8 cellular contexts compared by ENCODE assay signal in the genomic region with DNA sequence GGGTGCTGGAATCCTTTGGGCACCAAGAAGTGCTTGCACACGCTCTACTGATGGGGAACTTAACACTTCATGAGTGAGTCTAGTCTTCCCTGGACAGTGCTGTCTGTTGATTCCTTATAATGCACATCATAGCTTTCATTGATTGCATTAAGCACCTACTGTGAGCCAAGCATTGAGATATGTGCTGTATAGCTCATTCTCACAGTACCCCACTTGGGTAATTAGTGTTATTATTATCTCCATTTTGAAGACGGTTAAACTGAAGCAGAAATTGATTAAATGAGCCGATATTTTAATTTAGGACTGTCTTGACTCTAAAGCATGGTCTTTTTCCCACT. TPM values are rescaled to one million over a fixed set of nuclear protein-coding genes. Genes with fewer than 3 reads are reported as not detected.
A peak's percentile ranks its signal among the peaks of the same experiment; 100 is the strongest.
DNase-seq lines count a peak whose midpoint lies in the region; ATAC-seq and TF ChIP-seq lines count a peak whose summit lies in the region.

No MANE protein-coding gene starts in this region.

- H3K27me3 ChIP-seq in AG04450 (ENCODE audit: control insufficient read depth, insufficient read depth, low read length): no peaks in the 10 kb centered on the region

- peak overlapping the region; percentile 22 for H3K27ac ChIP-seq in AG04450 (ENCODE audit: low read depth, low read length)

- ATAC-seq in naive thymus-derived CD8-positive, alpha-beta T cell: no peak
- ATAC-seq in GM18502 (IDR thresholded peaks at IDR 0.05; ENCODE audit: poor library complexity, unreplicated experiment) (no peak), HG02884 (IDR thresholded peaks at IDR 0.05; ENCODE audit: unreplicated experiment) (no peak)

- H3K4me3 ChIP-seq in AG04450 (ENCODE audit: low read depth, low read length) (peak overlapping the region; percentile 54), choroid plexus epithelial cell (ENCODE audit: low read depth, low read length) (peak overlapping the region; percentile 95)
- peak overlapping the region; percentile 70 for H3K4me3 ChIP-seq in Jurkat, Clone E6-1 (ENCODE audit: low read length)

- DNase-seq in AG04450 (ENCODE audit: low read depth, low spot score) (no peak), choroid plexus epithelial cell (ENCODE audit: low read depth) (no peak), SKM-1 (lab: John Stamatoyannopoulos, UW; ENCODE audit: unreplicated experiment) (no peak), NCI-H1436 (lab: John Stamatoyannopoulos, UW) (no peak)
- DNase-seq in Jurkat, Clone E6-1 (ENCODE audit: low read depth, low spot score): no peak
- no peak for DNase-seq in naive thymus-derived CD8-positive, alpha-beta T cell

- H3K4me1 Mint-ChIP-seq in naive thymus-derived CD8-positive, alpha-beta T cell: peaks cover 19 to 33% (median 30%) of the 10 kb centered on the region in 4 donors

- no peaks in the 10 kb centered on the region; the same call in 1 of the 2 replicates for H3K9me3 ChIP-seq in AG04450 (ENCODE audit: control insufficient read depth, insufficient read depth, low read length)

- H3K4me3 Mint-ChIP-seq in naive thymus-derived CD8-positive, alpha-beta T cell: peak overlapping the region; percentile 87 to 95 (median 92)

- CTCF ChIA-PET in AG04450 (lab: Charles Lee): interaction anchor here (0.6 to 1.5 kb wide), 2 partner anchors 57 to 128 kb away, joined by 3 to 4 read pairs; partner anchors contain the start of genes HTD2 and RPP14

- H3K36me3 Mint-ChIP-seq in naive thymus-derived CD8-positive, alpha-beta T cell: peaks cover 0 to 27% (median 8%) of the 10 kb centered on the region in 3 donors

- H3K27me3 Mint-ChIP-seq in naive thymus-derived CD8-positive, alpha-beta T cell: no peaks in the 10 kb centered on the region

- peak overlapping the region; percentile 66 to 98 (median 94) for H3K27ac Mint-ChIP-seq in naive thymus-derived CD8-positive, alpha-beta T cell

- no peaks in the 10 kb centered on the region for H3K9me3 Mint-ChIP-seq in naive thymus-derived CD8-positive, alpha-beta T cell

- TF ChIP-seq CTCF in AG04450 (IDR thresholded peaks at IDR 0.05; ENCODE audit: low read depth, low read length): no peak
- no peak for TF ChIP-seq CTCF in choroid plexus epithelial cell (conservative IDR thresholded peaks at IDR 0.05; ENCODE audit: low read depth, low read length)

- POLR2A ChIA-PET in AG04450 (lab: Yijun Ruan, JAX): no interaction called here
- POLR2A ChIA-PET in naive thymus-derived CD8-positive, alpha-beta T cell (lab: Charles Lee): interaction anchor here (0.6 to 3.1 kb wide), 5 partner anchors 10 to 1675 kb away, joined by 3 to 16 read pairs (median 9); partner anchors contain the start of genes HTD2, KCTD6 and RPP14

RNA-seq across cellular contexts. Expression of gene PDHB, which starts 0.5 kb away (rescaled TPM):
- 85.9 and 109 TPM in 2 replicates for polyA plus RNA-seq in AG04450 (2011; rRNA removed)
- polyA minus RNA-seq in AG04450 (2011; rRNA and poly(A)+ RNA removed): 31.4 and 40.9 TPM in 2 replicates
- 115 TPM for polyA plus RNA-seq in Jurkat, Clone E6-1 (2012; ENCODE audit: insufficient read depth, insufficient read length)
- total RNA-seq in naive thymus-derived CD8-positive, alpha-beta T cell: 10 to 100 TPM; 60.2 to 66.4 TPM
- 100 to 1,000 TPM in 1 of 3 donors, 10 to 100 TPM in 2; 92.2 to 120 (median 95.3) TPM for polyA plus RNA-seq in naive thymus-derived CD8-positive, alpha-beta T cell

RNA-seq across cellular contexts. Expression of gene KCTD6, which starts 57.8 kb away (rescaled TPM):
- polyA plus RNA-seq in AG04450 (2011; rRNA removed): 9.6 and 13.7 TPM in 2 replicates
- polyA minus RNA-seq in AG04450 (2011; rRNA and poly(A)+ RNA removed): 6.2 and 8.1 TPM in 2 replicates
- polyA plus RNA-seq in Jurkat, Clone E6-1 (2012; ENCODE audit: insufficient read depth, insufficient read length): 5.9 TPM
- 10 to 100 TPM in 1 of 2 experiments, 1 to 10 TPM in 1; 9.8 to 10.3 TPM for total RNA-seq in naive thymus-derived CD8-positive, alpha-beta T cell
- polyA plus RNA-seq in naive thymus-derived CD8-positive, alpha-beta T cell: 1 to 10 TPM; 5.5 to 8.8 (median 8.4) TPM
